In the genomic region with DNA sequence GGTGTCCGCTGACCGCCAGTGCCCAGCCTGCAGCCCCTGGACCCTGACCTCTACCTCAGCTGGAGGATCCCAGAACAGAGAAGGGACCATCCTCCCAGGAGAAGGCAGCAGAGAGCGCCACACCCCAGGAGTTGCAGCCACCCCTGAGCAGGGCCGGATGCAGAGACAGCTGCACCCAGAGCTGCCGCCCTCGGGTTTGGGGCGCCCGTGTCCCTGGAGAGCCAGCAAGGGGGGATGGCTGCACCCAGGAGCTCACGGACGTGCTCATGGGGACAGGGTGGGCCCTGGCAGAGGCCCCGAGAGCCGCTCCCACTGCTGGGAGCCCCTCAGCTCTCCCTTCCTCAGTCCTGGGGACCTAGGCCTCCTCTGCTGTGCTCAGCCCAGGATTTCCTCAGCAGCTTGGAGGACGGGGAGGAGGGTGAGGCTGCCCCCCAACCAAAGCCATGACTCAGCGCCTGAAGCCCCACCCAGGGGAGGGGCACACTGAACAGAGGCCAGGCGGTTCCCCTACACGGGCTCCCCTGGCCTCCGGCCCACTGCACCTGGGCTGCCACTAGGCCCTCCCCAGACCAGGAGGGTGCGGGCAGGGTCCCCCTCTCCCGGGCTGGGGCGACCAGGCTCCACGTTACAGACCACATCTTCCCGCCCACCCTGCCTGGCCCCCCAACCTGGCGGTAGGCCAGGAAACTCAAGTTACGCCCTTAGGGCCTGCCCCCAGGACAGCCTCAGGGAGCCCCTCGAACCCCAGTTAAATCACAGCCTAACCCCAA, we compare ENCODE assay signal across 8 cellular contexts. TPM values are rescaled to one million over a fixed set of nuclear protein-coding genes. Genes with fewer than 3 reads are reported as not detected.
DNase-seq lines count a peak whose midpoint lies in the region; ATAC-seq and TF ChIP-seq lines count a peak whose summit lies in the region.

No MANE protein-coding gene starts in this region.

- peak overlapping the region; percentile 93 for H3K27ac Mint-ChIP-seq in mesothelial cell of epicardium

- 62 to 66% methylated on average over 25 of the region's 25 CpGs for WGBS in ectodermal cell, 2 experiments

- ATAC-seq in GM18870 (IDR thresholded peaks at IDR 0.05; ENCODE audit: unreplicated experiment) (no peak), GM21447 (IDR thresholded peaks at IDR 0.05; ENCODE audit: unreplicated experiment) (no peak)

- peak overlapping the region; percentile 80 for H3K4me3 Mint-ChIP-seq in mesothelial cell of epicardium

- H3K9me3 Mint-ChIP-seq in mesothelial cell of epicardium, result no peaks in the 10 kb centered on the region

- peaks cover 36% of the 10 kb centered on the region for H3K4me1 ChIP-seq in ectodermal cell (ENCODE audit: control insufficient read depth, insufficient read depth, low read length)

- H3K4me3 ChIP-seq in ectodermal cell (ENCODE audit: insufficient read depth, low read depth, low read length), result peak overlapping the region; percentile 3

- no peaks in the 10 kb centered on the region for H3K9me3 ChIP-seq in ectodermal cell (ENCODE audit: control insufficient read depth, low read length)

- peaks cover 26% of the 10 kb centered on the region for H3K4me1 Mint-ChIP-seq in mesothelial cell of epicardium

- TF ChIP-seq CTCF in GM12873 (IDR thresholded peaks at IDR 0.05; ENCODE audit: insufficient read depth, low read depth, low read length, missing control alignments) (peak; percentile 28), mesothelial cell of epicardium (IDR thresholded peaks at IDR 0.05; ENCODE audit: unreplicated experiment) (no peak)

- H3K27ac ChIP-seq in ectodermal cell (ENCODE audit: insufficient read depth, low read depth, low read length, poor library complexity, severe bottlenecking), result peak overlapping the region; percentile 69

- no peaks in the 10 kb centered on the region for H3K36me3 ChIP-seq in ectodermal cell (ENCODE audit: control insufficient read depth, insufficient read depth, low read length)

- DNase-seq in NCI-H1694 treated with DMSO at 0.1 percent for 48 hours (lab: John Stamatoyannopoulos, UW) (peak; percentile 67), mesothelial cell of epicardium (ENCODE audit: low spot score in 2 of 2, unreplicated experiment in 2 of 2) (no peak)
- DNase-seq in activated CD4-positive, alpha-beta T cell treated with anti-CD3 and anti-CD28 coated beads, Interleukin-2, amount 50 U/mL, for 24 hours (ENCODE audit: low read depth in 1 of 2, low spot score in 1 of 2), result peak; percentile 32 to 44
- DNase-seq in stimulated activated CD8-positive, alpha-beta memory T cell treated with anti-CD3 and anti-CD28 coated beads, Interleukin-7, amount 100 ng/mL, for 48 hours (ENCODE audit: extremely low read depth in 1 of 2, low read depth in 1 of 2), result peak; percentile 58 to 69

- H3K27me3 Mint-ChIP-seq in mesothelial cell of epicardium (ENCODE audit: low read depth), result no peaks in the 10 kb centered on the region

- no peaks in the 10 kb centered on the region for H3K36me3 Mint-ChIP-seq in mesothelial cell of epicardium

- H3K27me3 ChIP-seq in ectodermal cell (ENCODE audit: control insufficient read depth, insufficient read depth, low read length, poor library complexity, severe bottlenecking), result peaks cover 13% of the 10 kb centered on the region

RNA-seq across cellular contexts. Expression of a gene that starts 2.2 kb away (rescaled TPM):
- 41.7 TPM for polyA plus RNA-seq in ectodermal cell (2013, experiment 1 of 4)
- polyA plus RNA-seq in ectodermal cell (2013, experiment 2 of 4), result 45.9 TPM
- polyA plus RNA-seq in ectodermal cell (2013, experiment 3 of 4), result 40.2 TPM
- polyA plus RNA-seq in ectodermal cell (2013, experiment 4 of 4), result 45.9 TPM
- 85.5 to 97.3 TPM (median 91.0 TPM) in 3 replicates for total RNA-seq in mesothelial cell of epicardium

RNA-seq across cellular contexts. Expression of a gene that starts 2.9 kb away (rescaled TPM):
- 18.1 TPM for polyA plus RNA-seq in ectodermal cell (2013, experiment 1 of 4)
- polyA plus RNA-seq in ectodermal cell (2013, experiment 2 of 4), result 19.2 TPM
- polyA plus RNA-seq in ectodermal cell (2013, experiment 3 of 4), result 16.2 TPM
- 17.3 TPM for polyA plus RNA-seq in ectodermal cell (2013, experiment 4 of 4)
- 12.7 to 14.5 TPM (median 14.2 TPM) in 3 replicates for total RNA-seq in mesothelial cell of epicardium

RNA-seq across cellular contexts. Expression of a gene that starts 19.0 kb away (rescaled TPM):
- 142 TPM for polyA plus RNA-seq in ectodermal cell (2013, experiment 1 of 4)
- 127 TPM for polyA plus RNA-seq in ectodermal cell (2013, experiment 2 of 4)
- polyA plus RNA-seq in ectodermal cell (2013, experiment 3 of 4), result 92.8 TPM
- 101 TPM for polyA plus RNA-seq in ectodermal cell (2013, experiment 4 of 4)
- total RNA-seq in mesothelial cell of epicardium, result 163 to 165 TPM (median 165 TPM) in 3 replicates

RNA-seq across cellular contexts. Expression of a gene that starts 19.1 kb away (rescaled TPM):
- polyA plus RNA-seq in ectodermal cell (2013, experiment 1 of 4), result 11.2 TPM
- polyA plus RNA-seq in ectodermal cell (2013, experiment 2 of 4), result 12.4 TPM
- 11.4 TPM for polyA plus RNA-seq in ectodermal cell (2013, experiment 3 of 4)
- polyA plus RNA-seq in ectodermal cell (2013, experiment 4 of 4), result 11.4 TPM
- total RNA-seq in mesothelial cell of epicardium, result 17.8 to 19.3 TPM (median 18.5 TPM) in 3 replicates

RNA-seq across cellular contexts. Expression of a gene that starts 25.2 kb away (rescaled TPM):
- 5.5 TPM for polyA plus RNA-seq in ectodermal cell (2013, experiment 1 of 4)
- 5.7 TPM for polyA plus RNA-seq in ectodermal cell (2013, experiment 2 of 4)
- 5.2 TPM for polyA plus RNA-seq in ectodermal cell (2013, experiment 3 of 4)
- polyA plus RNA-seq in ectodermal cell (2013, experiment 4 of 4), result 5.0 TPM
- 16.0 to 17.5 TPM (median 16.8 TPM) in 3 replicates for total RNA-seq in mesothelial cell of epicardium

Comparison
In these comparisons a context has a peak if more than half of its experiments do, and no peak if none do; other contexts are left out.
1. DNase-seq: peak in NCI-H1694 treated with DMSO at 0.1 percent for 48 hours (single experiment), activated CD4-positive, alpha-beta T cell treated with anti-CD3 and anti-CD28 coated beads, Interleukin-2, amount 50 U/mL, for 24 hours (2 of 2) and stimulated activated CD8-positive, alpha-beta memory T cell treated with anti-CD3 and anti-CD28 coated beads, Interleukin-7, amount 100 ng/mL, for 48 hours (2 of 2); none in mesothelial cell of epicardium (0 of 2).